ENCODE assay signal across 24 cellular contexts in the genomic region with DNA sequence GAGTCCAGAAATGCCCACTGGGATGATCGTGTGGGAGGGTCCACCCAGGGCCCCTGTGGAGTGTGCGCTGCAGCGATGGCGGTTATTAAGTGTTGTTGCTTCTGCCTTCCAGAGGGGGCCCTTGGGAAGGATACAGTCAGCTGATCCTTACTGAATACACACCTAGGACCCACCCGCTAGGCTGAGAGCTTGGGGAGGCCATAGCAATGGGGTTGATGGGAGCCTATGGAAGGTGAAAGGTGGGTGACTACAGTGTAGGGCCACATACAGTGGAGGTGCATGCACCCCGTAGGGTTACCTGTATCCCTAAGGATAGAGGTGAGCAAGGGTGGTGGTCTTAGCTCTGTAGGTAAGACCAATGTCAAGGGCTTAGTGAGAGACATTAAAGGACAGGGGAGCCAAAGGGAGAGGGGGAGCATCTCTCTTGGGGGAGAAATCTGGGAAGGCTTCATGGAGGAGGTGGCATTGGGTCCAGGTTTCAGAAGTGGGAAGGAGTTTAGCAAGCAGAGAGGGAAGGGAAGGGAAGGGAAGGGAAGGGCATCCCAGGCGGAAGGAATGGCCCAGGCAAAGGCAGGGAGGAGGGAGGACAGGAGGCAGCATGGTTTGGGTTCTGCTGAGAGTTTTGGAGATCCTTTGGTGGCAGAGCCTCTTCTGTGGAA.
"Had no signal": no experiment of that assay in that cellular context is flagged by ENCODE, and none has a peak within 500 bp of the region (broad histone marks: within the 10 kb centered on the region; RNA-seq: fewer than 3 reads in every experiment).

No MANE protein-coding gene starts in this region.

- H3K27ac Mint-ChIP-seq: activated CD4-positive, alpha-beta memory T cell treated with anti-CD3 and anti-CD28 coated beads for 36 hours; activated CD4-positive, alpha-beta T cell treated with anti-CD3 and anti-CD28 coated beads for 36 hours; activated naive CD4-positive, alpha-beta T cell treated with anti-CD3 and anti-CD28 coated beads, Interleukin-2, amount 10 ng/mL, durations not matched to agents 7 days and 5 days; activated T-cell treated with anti-CD3 and anti-CD28 coated beads, Interleukin-2, amount 50 U/mL, for 72 hours; stimulated activated effector memory CD8-positive, alpha-beta T cell treated with anti-CD3 and anti-CD28 coated beads, Interleukin-12 subunit alpha, Interleukin-12 subunit beta, amount 100 ng/mL, for 72 hours; WTC11 had no signal

- FAIRE-seq: endometrium, keratinocyte, small intestine had no signal

- H3K36me3 ChIP-seq: cardiac muscle cell, lower lobe of right lung, vagina had no signal

- H3K27me3 Mint-ChIP-seq: activated CD4-positive, alpha-beta memory T cell treated with anti-CD3 and anti-CD28 coated beads for 36 hours; activated CD4-positive, alpha-beta T cell treated with anti-CD3 and anti-CD28 coated beads for 36 hours had no signal

- ATAC-seq: activated CD4-positive, alpha-beta T cell treated with anti-CD3 and anti-CD28 coated beads for 36 hours; activated T-cell treated with anti-CD3 and anti-CD28 coated beads, Interleukin-2, amount 50 U/mL, for 72 hours; body of pancreas; left lobe of liver; lower lobe of right lung; sciatic nerve; stimulated activated effector memory CD8-positive, alpha-beta T cell treated with anti-CD3 and anti-CD28 coated beads, Interleukin-12 subunit alpha, Interleukin-12 subunit beta, amount 100 ng/mL, for 72 hours; WTC11 had no signal

- H3K4me1 Mint-ChIP-seq: neural crest cell, WTC11 had no signal

- H3K9me3 Mint-ChIP-seq: activated CD4-positive, alpha-beta memory T cell treated with anti-CD3 and anti-CD28 coated beads for 36 hours had no signal

- H3K4me1 ChIP-seq: body of pancreas, testis, vagina had no signal

- H3K9me3 ChIP-seq: body of pancreas, lower lobe of right lung, mucosa of descending colon, testis, vagina had no signal

- H3K36me3 Mint-ChIP-seq: activated CD4-positive, alpha-beta memory T cell treated with anti-CD3 and anti-CD28 coated beads for 36 hours; activated naive CD4-positive, alpha-beta T cell treated with anti-CD3 and anti-CD28 coated beads, Interleukin-2, amount 10 ng/mL, durations not matched to agents 7 days and 5 days; stimulated activated effector memory CD8-positive, alpha-beta T cell treated with anti-CD3 and anti-CD28 coated beads, Interleukin-12 subunit alpha, Interleukin-12 subunit beta, amount 100 ng/mL, for 72 hours; WTC11 had no signal

- H3K4me3 Mint-ChIP-seq: activated CD4-positive, alpha-beta memory T cell treated with anti-CD3 and anti-CD28 coated beads for 36 hours; activated CD4-positive, alpha-beta T cell treated with anti-CD3 and anti-CD28 coated beads for 36 hours; activated naive CD4-positive, alpha-beta T cell treated with anti-CD3 and anti-CD28 coated beads, Interleukin-2, amount 10 ng/mL, durations not matched to agents 7 days and 5 days; activated T-cell treated with anti-CD3 and anti-CD28 coated beads, Interleukin-2, amount 50 U/mL, for 72 hours; neural crest cell; WTC11 had no signal

- H3K27ac ChIP-seq: body of pancreas, cardiac muscle cell, lower lobe of right lung, testis, vagina had no signal

- DNase-seq: activated CD4-positive, alpha-beta memory T cell treated with anti-CD3 and anti-CD28 coated beads for 36 hours; activated CD4-positive, alpha-beta T cell treated with anti-CD3 and anti-CD28 coated beads for 36 hours; activated effector memory CD4-positive, alpha-beta T cell treated with Interleukin-2 at 50 U/mL for 16 hours; activated naive CD4-positive, alpha-beta T cell treated with anti-CD3 and anti-CD28 coated beads, Interleukin-2, amount 10 ng/mL, durations not matched to agents 7 days and 5 days; activated T-cell treated with anti-CD3 and anti-CD28 coated beads, Interleukin-2, amount 50 U/mL, for 72 hours; anterior cingulate cortex; body of pancreas; lower lobe of right lung; mesendoderm; mucosa of descending colon; small intestine; stimulated activated CD4-positive, alpha-beta T cell treated with anti-CD3 and anti-CD28 coated beads, Interleukin-2, amount 100 ng/mL, for 24 hours; T1000; testis; trophoblast cell had no signal

- H3K4me3 ChIP-seq: body of pancreas, cardiac muscle cell, lower lobe of right lung, mucosa of descending colon, testis, vagina had no signal

- H3K27me3 ChIP-seq: body of pancreas, cardiac muscle cell, testis, vagina had no signal
